21 cellular contexts compared by ENCODE assay signal in genomic region chr6:20448828-20449227, GRCh38. TPM values are rescaled to one million over a fixed set of nuclear protein-coding genes. Genes with fewer than 3 reads are reported as not detected.
DNase-seq lines count a peak whose midpoint lies in the region; ATAC-seq, FAIRE-seq and TF ChIP-seq lines count a peak whose summit lies in the region.
"Had no signal": no experiment of that assay in that cellular context is flagged by ENCODE, and none has a peak within 500 bp of the region (broad histone marks: within the 10 kb centered on the region; RNA-seq: fewer than 3 reads in every experiment).

No MANE protein-coding gene starts in this region.

- no peak overlapping the region for H2AK5ac ChIP-seq in H9 (ENCODE audit: insufficient read length, low read length)

- H3K27ac Mint-ChIP-seq in H9: peak overlapping the region; percentile 8 to 49 (median 12); a peak in 3 of 7 replicates

- CTCF ChIA-PET in GM10248 (lab: Yijun Ruan, JAX): interaction anchor here (1.1 to 1.3 kb wide), 2 partner anchors 15 to 66 kb away, joined by 3 read pairs; no protein-coding TSS in a partner anchor

- H4K5ac ChIP-seq in H9 (ENCODE audit: insufficient read length, low read depth, low read length): no peak overlapping the region

- ATAC-seq in right lobe of liver: peak; percentile 89 to 93 (median 91)
- ATAC-seq: SK-N-SH treated with all-trans-retinoic acid at 6 μM for 48 hours had no signal

- H4K20me1 ChIP-seq in H9 (ENCODE audit: control insufficient read depth, insufficient read depth, insufficient read length): no peaks in the 10 kb centered on the region

- no peak overlapping the region for H2BK20ac ChIP-seq in H9 (ENCODE audit: low read depth, low read length, poor library complexity, severe bottlenecking)

- intact Hi-C loops in colonic mucosa (cut with DNase I): no loop called here
- intact Hi-C loops in right lobe of liver (cut with DNase I): no loop called here

- peaks cover 35% of the 10 kb centered on the region; the same call in 1 of the 2 replicates for H3K79me2 ChIP-seq in H9 (ENCODE audit: insufficient read depth, low read length)

- H3K27me3 ChIP-seq in H9 (ENCODE audit: insufficient read depth, low read length): no peaks in the 10 kb centered on the region
- no peaks in the 10 kb centered on the region for H3K27me3 ChIP-seq in colonic mucosa
- no peaks in the 10 kb centered on the region for H3K27me3 ChIP-seq in right lobe of liver
- H3K27me3 ChIP-seq in small intestine (ENCODE audit: control insufficient read depth in 2 of 2, insufficient read depth in 2 of 2, low read length in 2 of 2): no peaks in the 10 kb centered on the region
- H3K27me3 ChIP-seq: Peyer's patch had no signal

- no peak overlapping the region for H3K4me3 ChIP-seq in colonic mucosa
- H3K4me3 ChIP-seq in right lobe of liver: no peak overlapping the region
- H3K4me3 ChIP-seq in small intestine (ENCODE audit: low read depth in 1 of 2, low read length in 2 of 2): no peak overlapping the region
- H3K4me3 ChIP-seq: Peyer's patch had no signal

- no peak overlapping the region for H2BK12ac ChIP-seq in H9 (ENCODE audit: insufficient read length, low read depth, low read length)

- no peak overlapping the region for H2BK120ac ChIP-seq in H9 (ENCODE audit: low read depth, low read length, poor library complexity, severe bottlenecking)

- no peak overlapping the region for H2BK15ac ChIP-seq in H9 (ENCODE audit: low read depth, low read length)

- H3K9me3 ChIP-seq in H9 (ENCODE audit: control insufficient read depth, low read depth, low read length): no peaks in the 10 kb centered on the region
- H3K9me3 ChIP-seq in colonic mucosa: no peaks in the 10 kb centered on the region
- no peaks in the 10 kb centered on the region for H3K9me3 ChIP-seq in right lobe of liver
- no peaks in the 10 kb centered on the region for H3K9me3 ChIP-seq in small intestine (ENCODE audit: control insufficient read depth, low read depth)
- H3K9me3 ChIP-seq: Peyer's patch had no signal

- H4K91ac ChIP-seq in H9 (ENCODE audit: insufficient read length, low read depth, low read length): no peak overlapping the region

- H3K23me2 ChIP-seq in H9 (ENCODE audit: insufficient read length, low read depth, low read length, poor library complexity, severe bottlenecking): no peaks in the 10 kb centered on the region

- H3K9ac ChIP-seq in H9 (ENCODE audit: extremely low read depth, insufficient read length, low read length): no peak overlapping the region
- no peak overlapping the region for H3K9ac ChIP-seq in colonic mucosa (ENCODE audit: low read depth in 2 of 2, low read length in 2 of 2)

- TF ChIP-seq CTCF in H9 (conservative IDR thresholded peaks at IDR 0.05): no peak
- TF ChIP-seq CTCF in colonic mucosa (IDR thresholded peaks at IDR 0.05): no peak
- no peak for TF ChIP-seq CTCF in right lobe of liver (IDR thresholded peaks at IDR 0.05)
- no peak for TF ChIP-seq CTCF in GM10248 (IDR thresholded peaks at IDR 0.05; ENCODE audit: control extremely low read depth, extremely low read depth, low read depth, missing control alignments)

- POLR2A ChIA-PET in GM10248 (lab: Yijun Ruan, JAX): interaction anchor here (0.6 kb wide), 1 partner anchor 35 kb away, joined by 3 read pairs; no protein-coding TSS in a partner anchor

- no peak overlapping the region for H3T11ph ChIP-seq in H9 (ENCODE audit: low read length)

- no peak overlapping the region for H2BK5ac ChIP-seq in H9 (ENCODE audit: insufficient read length, low read length)

- peaks cover 34 to 51% of the 10 kb centered on the region in 2 experiments for H3K4me1 Mint-ChIP-seq in H9

- H4K8ac ChIP-seq in H9 (replicated peaks; ENCODE audit: insufficient read length, low read depth, low read length): no peak overlapping the region

- WGBS in H9 (ENCODE audit: extremely low coverage, insufficient read length, low lambda C conversion rate): no CpG with 5 or more reads among the region's 2 CpGs
- WGBS in right lobe of liver (ENCODE audit: insufficient coverage, low coverage, low lambda C conversion rate, missing lambda C conversion rate): 48% methylated on average over 2 of the region's 2 CpGs
- WGBS in small intestine, 3 donors: 23 to 63% (median 37%) methylated on average over 2 of the region's 2 CpGs

- no peak overlapping the region for H2AFZ ChIP-seq in H9 (ENCODE audit: low read length)

- H3K79me1 ChIP-seq in H9 (ENCODE audit: insufficient read depth, low read depth, low read length, poor library complexity, severe bottlenecking): peaks cover 5% of the 10 kb centered on the region

- no peak overlapping the region for H3K4me2 ChIP-seq in H9 (ENCODE audit: insufficient read depth, insufficient read length, low read length)

- H3K4ac ChIP-seq in H9 (ENCODE audit: low read depth, low read length): no peak overlapping the region

- no peak overlapping the region for H3K27ac ChIP-seq in H9 (ENCODE audit: insufficient read length, low read depth, low read length)
- no peak overlapping the region for H3K27ac ChIP-seq in colonic mucosa
- H3K27ac ChIP-seq in right lobe of liver: peak overlapping the region; percentile 7 to 73 (median 27)
- H3K27ac ChIP-seq in small intestine (ENCODE audit: low read depth in 1 of 2, low read length in 1 of 2): no peak overlapping the region
- H3K27ac ChIP-seq: C4-2B, Peyer's patch had no signal

- no peaks in the 10 kb centered on the region for H3K36me3 ChIP-seq in colonic mucosa
- no peaks in the 10 kb centered on the region for H3K36me3 ChIP-seq in right lobe of liver
- H3K36me3 ChIP-seq in small intestine (ENCODE audit: control insufficient read depth in 2 of 2, insufficient read depth in 2 of 2, low read length in 2 of 2): no peaks in the 10 kb centered on the region
- H3K36me3 ChIP-seq: Peyer's patch had no signal

- no peak overlapping the region for H3K14ac ChIP-seq in H9 (ENCODE audit: insufficient read depth, low read length)

- H3K56ac ChIP-seq in H9 (ENCODE audit: insufficient read length, low read depth, low read length): no peak overlapping the region

- peaks cover 14 to 28% (median 17%) of the 10 kb centered on the region in 3 experiments for H3K36me3 Mint-ChIP-seq in H9 (ENCODE audit: insufficient read depth in 1 of 3, low read depth in 3 of 3)

- peaks cover 4% of the 10 kb centered on the region; the same call in 1 of the 2 replicates for H3K4me1 ChIP-seq in H9 (ENCODE audit: insufficient read depth, low read length)
- peaks cover 9% of the 10 kb centered on the region for H3K4me1 ChIP-seq in colonic mucosa
- H3K4me1 ChIP-seq in right lobe of liver: peaks cover 0 to 25% (median 5%) of the 10 kb centered on the region in 4 donors
- H3K4me1 ChIP-seq in small intestine (ENCODE audit: control insufficient read depth in 2 of 2, insufficient read depth in 1 of 2, low read depth in 1 of 2, low read length in 1 of 2): peaks cover 2 to 5% of the 10 kb centered on the region in 2 donors

- no peaks in the 10 kb centered on the region; a peak in 2 of 5 replicates for H3K9me3 Mint-ChIP-seq in H9
- H3K9me3 Mint-ChIP-seq: CD8-positive, alpha-beta memory T cell had no signal

- no peak for FAIRE-seq in small intestine (lab: Jason Lieb, UNC)
- FAIRE-seq: A204.1, G401.6, H1 had no signal

- H3K18ac ChIP-seq in H9 (ENCODE audit: insufficient read length, low read depth, low read length): no peak overlapping the region

- H3K27me3 Mint-ChIP-seq in H9 (ENCODE audit: low read depth): no peaks in the 10 kb centered on the region
- H3K27me3 Mint-ChIP-seq: CD8-positive, alpha-beta memory T cell had no signal

- H3K23ac ChIP-seq in H9 (ENCODE audit: insufficient read length, low read depth, low read length): no peak overlapping the region

- TF ChIP-seq POLR2A in right lobe of liver (IDR thresholded peaks at IDR 0.05): no peak

- DNase-seq in H9 (no peak), colonic mucosa (peak; percentile 54), right lobe of liver (peak; percentile 40 to 79 (median 62)), small intestine (peak; percentile 73), NCI-H510A (lab: John Stamatoyannopoulos, UW) (no peak), NCI-H69 (lab: John Stamatoyannopoulos, UW) (no peak), GM10248 (ENCODE audit: extremely low spot score) (no peak)
- DNase-seq: Calu3; CD8-positive, alpha-beta memory T cell; DMS153; MM.1S; NCI-H1048; NCI-H1417 treated with DMSO at 0.1 percent for 48 hours; NCI-H187; NCI-H446 had no signal

- no peak overlapping the region for H3K4me3 Mint-ChIP-seq in H9

RNA-seq across cellular contexts. Expression of gene E2F3, which starts 47.1 kb away (rescaled TPM):
- total RNA-seq in H9 (2021): 34.7 and 35.7 TPM in 2 replicates
- total RNA-seq in colonic mucosa: 10 to 100 TPM in 1 of 2 donors, 1 to 10 TPM in 1; 10.0 to 11.2 TPM
- 1 to 10 TPM; 1.1 to 6.3 (median 4.1) TPM for total RNA-seq in right lobe of liver
- 1 to 10 TPM; 1.8 to 6.6 (median 2.2) TPM for polyA plus RNA-seq in small intestine

Comparison
In these comparisons a context has a peak if more than half of its experiments do, and no peak if none do; other contexts are left out.
1. DNase-seq: peak in colonic mucosa (single experiment), right lobe of liver (3 of 3) and small intestine (single experiment); none in H9 (single experiment), NCI-H510A (single experiment), NCI-H69 (single experiment) and GM10248 (single experiment).
2. H3K27ac ChIP-seq: peak in right lobe of liver (3 of 3); none in H9 (single experiment), colonic mucosa (single experiment) and small intestine (0 of 2).